21 cellular contexts compared by ENCODE assay signal in genomic region chr3:60912876-60913275, GRCh38.
A peak's percentile ranks its signal among the peaks of the same experiment; 100 is the strongest.
DNase-seq lines count a peak whose midpoint lies in the region; FAIRE-seq and TF ChIP-seq lines count a peak whose summit lies in the region.
"Had no signal": no experiment of that assay in that cellular context is flagged by ENCODE, and none has a peak within 500 bp of the region (broad histone marks: within the 10 kb centered on the region; RNA-seq: fewer than 3 reads in every experiment).

No MANE protein-coding gene starts in this region.

- DNase-seq in Caki2 (ENCODE audit: low read depth) = peak; percentile 29
- DNase-seq in MV-4-11 (lab: John Stamatoyannopoulos, UW) = peak; percentile 52
- DNase-seq in bronchial epithelial cell (ENCODE audit: low read depth) = peak; percentile 99
- DNase-seq in keratinocyte (ENCODE audit: low read depth, low spot score) = peak; percentile 38
- DNase-seq in DMS79 (lab: John Stamatoyannopoulos, UW) = no peak
- no peak for DNase-seq in NCI-H446 (lab: John Stamatoyannopoulos, UW)
- no peak for DNase-seq in activated CD8-positive, alpha-beta memory T cell treated with anti-CD3 and anti-CD28 coated beads for 24 hours
- no peak for DNase-seq in activated T-cell treated with anti-CD3 and anti-CD28 coated beads for 4 hours
- DNase-seq: C1 segment of cervical spinal cord; Caco-2; CD8-positive, alpha-beta T cell; DND-41; NCI-H2029; NCI-H526 treated with DMSO at 0.1 percent for 48 hours; Peyer's patch; SK-N-SH; SW 1271 had no signal

- no peaks in the 10 kb centered on the region for H3K79me2 ChIP-seq in keratinocyte (ENCODE audit: control insufficient read depth, insufficient read depth, low read length)

- no peaks in the 10 kb centered on the region for H3K9me3 ChIP-seq in keratinocyte (ENCODE audit: control insufficient read depth, low read depth, low read length)
- H3K9me3 ChIP-seq: Caco-2, Peyer's patch, SK-N-SH had no signal

- dilution Hi-C loops in keratinocyte (cut with MboI; ENCODE audit: extremely low pct_ligation_motif_present, low sequenced_read_pairs) = no loop called here

- in situ Hi-C loops in Caki2 (cut with HindIII; ENCODE audit: low pct_unique_long_range_greater_than_20kb, low sequenced_read_pairs) = no loop called here

- peak overlapping the region; percentile 29 for H3K4me2 ChIP-seq in keratinocyte (ENCODE audit: control insufficient read depth, extremely low read depth, insufficient read depth, low read depth, low read length)
- H3K4me2 ChIP-seq: SK-N-SH had no signal

- no peaks in the 10 kb centered on the region for H3K36me3 ChIP-seq in bronchial epithelial cell (ENCODE audit: control insufficient read depth, insufficient read depth, low read length)
- no peaks in the 10 kb centered on the region for H3K36me3 ChIP-seq in keratinocyte (ENCODE audit: control insufficient read depth in 2 of 2, extremely low read depth in 1 of 2, insufficient read depth in 2 of 2, low read length in 2 of 2)
- H3K36me3 ChIP-seq: Peyer's patch had no signal

- H3K4me3 ChIP-seq in bronchial epithelial cell (ENCODE audit: low read depth, low read length) = no peak overlapping the region
- no peak overlapping the region for H3K4me3 ChIP-seq in keratinocyte (ENCODE audit: control insufficient read depth in 2 of 3, extremely low read depth in 1 of 3, insufficient read depth in 2 of 3, low read depth in 1 of 3, low read length in 3 of 3)
- H3K4me3 ChIP-seq: Peyer's patch had no signal

- H4K20me1 ChIP-seq in keratinocyte (ENCODE audit: control insufficient read depth, extremely low read depth, insufficient read depth, low read length) = no peaks in the 10 kb centered on the region

- H2AFZ ChIP-seq in keratinocyte (ENCODE audit: control insufficient read depth, low read length) = no peak overlapping the region

- H3K27ac ChIP-seq in keratinocyte (ENCODE audit: control insufficient read depth, insufficient read depth, low read length) = peak overlapping the region; percentile 46
- H3K27ac ChIP-seq: HL-60, Peyer's patch had no signal

- H3K9ac ChIP-seq in keratinocyte (ENCODE audit: control insufficient read depth, extremely low read depth, insufficient read depth, low read length) = no peak overlapping the region
- H3K9ac ChIP-seq: SK-N-SH had no signal

- peaks cover 19% of the 10 kb centered on the region for H3K4me1 ChIP-seq in keratinocyte (ENCODE audit: control insufficient read depth, extremely low read depth, insufficient read depth, low read length)
- H3K4me1 ChIP-seq: Caco-2, Peyer's patch had no signal

- H3K27me3 ChIP-seq in bronchial epithelial cell (ENCODE audit: control insufficient read depth, insufficient read depth, low read length) (no peaks in the 10 kb centered on the region), keratinocyte (ENCODE audit: control insufficient read depth, extremely low read depth, insufficient read depth, low read length) (no peaks in the 10 kb centered on the region)
- H3K27me3 ChIP-seq: Peyer's patch had no signal

- FAIRE-seq in bronchial epithelial cell (lab: Jason Lieb, UNC) (no peak), keratinocyte (lab: Jason Lieb, UNC) (peak; percentile 95)
- FAIRE-seq: A204.1, GM12892, H1 had no signal

- H3K9me1 ChIP-seq in keratinocyte (ENCODE audit: control insufficient read depth, extremely low read depth, insufficient read depth, low read length) = no peaks in the 10 kb centered on the region

- no peak for TF ChIP-seq CTCF in bronchial epithelial cell (IDR thresholded peaks at IDR 0.05; ENCODE audit: insufficient read depth, low read length, severe bottlenecking)
- no peak for TF ChIP-seq CTCF in keratinocyte (optimal IDR thresholded peaks at IDR 0.05 in 1 of 3, IDR thresholded peaks at IDR 0.05 in 1 of 3, conservative IDR thresholded peaks at IDR 0.05 in 1 of 3; ENCODE audit: extremely low read depth in 1 of 3, insufficient read depth in 2 of 3, low read length in 3 of 3)

Comparison
In these comparisons a context has a peak if more than half of its experiments do, and no peak if none do; other contexts are left out.
1. DNase-seq: peak in Caki2 (single experiment), MV-4-11 (single experiment), bronchial epithelial cell (single experiment) and keratinocyte (single experiment); none in DMS79 (single experiment), NCI-H446 (0 of 2), activated CD8-positive, alpha-beta memory T cell treated with anti-CD3 and anti-CD28 coated beads for 24 hours (single experiment) and activated T-cell treated with anti-CD3 and anti-CD28 coated beads for 4 hours (single experiment).